ENCODE assay signal across 21 cellular contexts in genomic region chr1:201640624-201641023, GRCh38.
A peak's percentile ranks its signal among the peaks of the same experiment; 100 is the strongest.
DNase-seq lines count a peak whose midpoint lies in the region; ATAC-seq and TF ChIP-seq lines count a peak whose summit lies in the region.
"Had no signal": no experiment of that assay in that cellular context is flagged by ENCODE, and none has a peak within 500 bp of the region (broad histone marks: within the 10 kb centered on the region; RNA-seq: fewer than 3 reads in every experiment).

No MANE protein-coding gene starts in this region.

- no peak overlapping the region for H3K4me3 Mint-ChIP-seq in effector memory CD8-positive, alpha-beta T cell
- H3K4me3 Mint-ChIP-seq: activated CD8-positive, alpha-beta memory T cell treated with anti-CD3 and anti-CD28 coated beads, Interleukin-2, amount 10 ng/mL, durations not matched to agents 7 days and 5 days; T-helper 1 cell treated with Interleukin-12 subunit alpha and Interleukin-12 subunit beta and Interleukin-4 antibody, amounts not matched to agents 30 μg/mL and 1 μg/mL, for 36 hours had no signal

- TF ChIP-seq CTCF in AG04450 (IDR thresholded peaks at IDR 0.05; ENCODE audit: low read depth, low read length) (no peak), breast epithelium (IDR thresholded peaks at IDR 0.05) (no peak)

- peak; percentile 87 for DNase-seq in AG04450 (ENCODE audit: low read depth, low spot score)
- DNase-seq in HS-5 (ENCODE audit: low read depth): peak; percentile 65
- DNase-seq in fibroblast of the conjunctiva (ENCODE audit: low read depth): peak; percentile 57
- DNase-seq in mucosa of gallbladder (ENCODE audit: low spot score): peak; percentile 48
- DNase-seq in effector memory CD8-positive, alpha-beta T cell: no peak
- no peak for DNase-seq in breast epithelium (ENCODE audit: low spot score in 2 of 2)
- DNase-seq: activated CD4-positive, CD25-positive, alpha-beta regulatory T cell; activated CD8-positive, alpha-beta memory T cell treated with anti-CD3 and anti-CD28 coated beads, Interleukin-2, amount 10 ng/mL, durations not matched to agents 7 days and 5 days; activated gamma-delta T cell; effector memory CD4-positive, alpha-beta T cell; islet precursor cell; naive B cell; NCI-H2081 treated with DMSO at 0.1 percent for 48 hours; NCI-H774; stimulated activated CD4-positive, alpha-beta T cell treated with anti-CD3 and anti-CD28 coated beads, Interleukin-15, amount 100 ng/mL, for 24 hours had no signal

- no peaks in the 10 kb centered on the region for H3K9me3 Mint-ChIP-seq in effector memory CD8-positive, alpha-beta T cell
- H3K9me3 Mint-ChIP-seq: T-helper 1 cell treated with Interleukin-12 subunit alpha and Interleukin-12 subunit beta and Interleukin-4 antibody, amounts not matched to agents 30 μg/mL and 1 μg/mL, for 36 hours had no signal

- no peaks in the 10 kb centered on the region for H3K4me1 Mint-ChIP-seq in effector memory CD8-positive, alpha-beta T cell (ENCODE audit: low read depth in 2 of 2)
- H3K4me1 Mint-ChIP-seq: activated CD8-positive, alpha-beta memory T cell treated with anti-CD3 and anti-CD28 coated beads, Interleukin-2, amount 10 ng/mL, durations not matched to agents 7 days and 5 days; naive B cell had no signal

- no peak for TF ChIP-seq POLR2A in breast epithelium (IDR thresholded peaks at IDR 0.05)

- H3K36me3 ChIP-seq in breast epithelium: no peaks in the 10 kb centered on the region

- H3K4me3 ChIP-seq in AG04450 (ENCODE audit: low read depth, low read length) (no peak overlapping the region), breast epithelium (no peak overlapping the region)
- H3K4me3 ChIP-seq: A549 had no signal

- H3K9me3 ChIP-seq in AG04450 (ENCODE audit: control insufficient read depth, insufficient read depth, low read length) (no peaks in the 10 kb centered on the region), breast epithelium (no peaks in the 10 kb centered on the region)
- H3K9me3 ChIP-seq: A549 had no signal

- H3K4me1 ChIP-seq in breast epithelium: no peaks in the 10 kb centered on the region
- H3K4me1 ChIP-seq: A549 had no signal

- POLR2A ChIA-PET in AG04450 (lab: Yijun Ruan, JAX): interaction anchor here (0.6 to 1.9 kb wide), 14 partner anchors 9 to 137 kb away, joined by 3 to 16 read pairs (median 5); no protein-coding TSS in a partner anchor

- no peaks in the 10 kb centered on the region for H3K36me3 Mint-ChIP-seq in effector memory CD8-positive, alpha-beta T cell (ENCODE audit: insufficient read depth)
- H3K36me3 Mint-ChIP-seq: activated CD8-positive, alpha-beta memory T cell treated with anti-CD3 and anti-CD28 coated beads, Interleukin-2, amount 10 ng/mL, durations not matched to agents 7 days and 5 days had no signal

- H3K27me3 Mint-ChIP-seq in effector memory CD8-positive, alpha-beta T cell: peaks cover 18 to 26% of the 10 kb centered on the region in 2 donors
- H3K27me3 Mint-ChIP-seq: activated CD8-positive, alpha-beta memory T cell treated with anti-CD3 and anti-CD28 coated beads, Interleukin-2, amount 10 ng/mL, durations not matched to agents 7 days and 5 days had no signal

- H3K27ac Mint-ChIP-seq in effector memory CD8-positive, alpha-beta T cell: no peak overlapping the region
- H3K27ac Mint-ChIP-seq: activated CD8-positive, alpha-beta memory T cell treated with anti-CD3 and anti-CD28 coated beads, Interleukin-2, amount 10 ng/mL, durations not matched to agents 7 days and 5 days; naive B cell; progenitor cell of endocrine pancreas; T-helper 1 cell treated with Interleukin-12 subunit alpha and Interleukin-12 subunit beta and Interleukin-4 antibody, amounts not matched to agents 30 μg/mL and 1 μg/mL, for 36 hours had no signal

- no peak for ATAC-seq in effector memory CD8-positive, alpha-beta T cell (replicated peaks)
- ATAC-seq in GM18511 (IDR thresholded peaks at IDR 0.05; ENCODE audit: unreplicated experiment) (no peak), GM18517 (IDR thresholded peaks at IDR 0.05; ENCODE audit: unreplicated experiment) (no peak)
- ATAC-seq: A549; activated CD8-positive, alpha-beta memory T cell treated with anti-CD3 and anti-CD28 coated beads, Interleukin-2, amount 10 ng/mL, durations not matched to agents 7 days and 5 days had no signal

- H3K27me3 ChIP-seq in AG04450 (ENCODE audit: control insufficient read depth, insufficient read depth, low read length) (no peaks in the 10 kb centered on the region), breast epithelium (no peaks in the 10 kb centered on the region)

- CTCF ChIA-PET in AG04450 (lab: Charles Lee): interaction anchor here (0.8 kb wide), 1 partner anchor 10 kb away, joined by 4 read pairs; no protein-coding TSS in a partner anchor

- H3K27ac ChIP-seq in AG04450 (ENCODE audit: low read depth, low read length) (peak overlapping the region; percentile 85), breast epithelium (peak overlapping the region in 1 of 2 donors; percentile 28)
- H3K27ac ChIP-seq: A549, RWPE1 had no signal

- intact Hi-C loops in breast epithelium (cut with DNase I; ENCODE audit: low total_unique reads): no loop called here

Comparison
In these comparisons a context has a peak if more than half of its experiments do, and no peak if none do; other contexts are left out.
1. DNase-seq: peak in AG04450 (single experiment), HS-5 (single experiment), fibroblast of the conjunctiva (single experiment) and mucosa of gallbladder (single experiment); none in effector memory CD8-positive, alpha-beta T cell (0 of 3) and breast epithelium (0 of 2).